10 cellular contexts compared by ENCODE assay signal in genomic region chr17:45425125-45425983, GRCh38. TPM values are rescaled to one million over a fixed set of nuclear protein-coding genes. Genes with fewer than 3 reads are reported as not detected.
A peak's percentile ranks its signal among the peaks of the same experiment; 100 is the strongest.
DNase-seq lines count a peak whose midpoint lies in the region; ATAC-seq and TF ChIP-seq lines count a peak whose summit lies in the region.
"Had no signal": no experiment of that assay in that cellular context is flagged by ENCODE, and none has a peak within 500 bp of the region (broad histone marks: within the 10 kb centered on the region; RNA-seq: fewer than 3 reads in every experiment).

No MANE protein-coding gene starts in this region.

- peaks cover 14% of the 10 kb centered on the region for H3K4me1 Mint-ChIP-seq in activated T-cell treated with anti-CD3 and anti-CD28 coated beads, Interleukin-2, amount 50 U/mL, for 72 hours (ENCODE audit: low read depth)

- H3K9ac ChIP-seq in endocrine pancreas (ENCODE audit: control insufficient read depth, insufficient read depth, low read length) (peak overlapping the region; percentile 30), mucosa of stomach (ENCODE audit: low read length) (peak overlapping the region; percentile 78)

- no peaks in the 10 kb centered on the region for H3K9me3 Mint-ChIP-seq in activated T-cell treated with anti-CD3 and anti-CD28 coated beads, Interleukin-2, amount 50 U/mL, for 72 hours

- no peak overlapping the region for H3K27ac Mint-ChIP-seq in activated T-cell treated with anti-CD3 and anti-CD28 coated beads, Interleukin-2, amount 50 U/mL, for 72 hours
- H3K27ac Mint-ChIP-seq: activated naive CD8-positive, alpha-beta T cell had no signal

- H3K4me3 ChIP-seq in endocrine pancreas (ENCODE audit: control insufficient read depth, insufficient read depth, low read length) (no peak overlapping the region), mucosa of stomach (ENCODE audit: low read length) (peak overlapping the region; percentile 36)
- H3K4me3 ChIP-seq: thoracic aorta had no signal

- DNase-seq in A172 (ENCODE audit: low spot score) (peak; percentile 98), HEK293T (ENCODE audit: extremely low spot score) (peak; percentile 70), NCI-H82 (lab: John Stamatoyannopoulos, UW) (peak; percentile 85)
- DNase-seq in activated T-cell treated with anti-CD3 and anti-CD28 coated beads, Interleukin-2, amount 50 U/mL, for 72 hours: no peak

- H3K4me1 ChIP-seq in endocrine pancreas (ENCODE audit: control insufficient read depth, insufficient read depth, low read length): no peaks in the 10 kb centered on the region
- peaks cover 36% of the 10 kb centered on the region for H3K4me1 ChIP-seq in mucosa of stomach (ENCODE audit: control insufficient read depth, insufficient read depth, low read length)

- POLR2A ChIA-PET in HEK293T (lab: Yijun Ruan, JAX): interaction anchor here (1.1 to 1.6 kb wide), 6 partner anchors 13 to 278 kb away, joined by 3 to 4 read pairs (median 4); partner anchors contain the start of gene HEXIM1

- no peaks in the 10 kb centered on the region for H3K9me3 ChIP-seq in endocrine pancreas (ENCODE audit: control insufficient read depth, low read length)
- no peaks in the 10 kb centered on the region for H3K9me3 ChIP-seq in mucosa of stomach (ENCODE audit: control insufficient read depth, low read length)
- H3K9me3 ChIP-seq: thoracic aorta had no signal

- CTCF ChIA-PET in HEK293T (lab: Yijun Ruan, JAX): interaction anchor here (0.6 to 1.6 kb wide), 13 partner anchors 13 to 297 kb away, joined by 3 to 7 read pairs (median 4); no protein-coding TSS in a partner anchor

- no peaks in the 10 kb centered on the region for H3K27me3 Mint-ChIP-seq in activated T-cell treated with anti-CD3 and anti-CD28 coated beads, Interleukin-2, amount 50 U/mL, for 72 hours (ENCODE audit: low read depth)
- H3K27me3 Mint-ChIP-seq: activated naive CD8-positive, alpha-beta T cell had no signal

- H3K36me3 Mint-ChIP-seq in activated T-cell treated with anti-CD3 and anti-CD28 coated beads, Interleukin-2, amount 50 U/mL, for 72 hours (ENCODE audit: insufficient read depth in 2 of 2): no peaks in the 10 kb centered on the region

- no peaks in the 10 kb centered on the region for H3K36me3 ChIP-seq in endocrine pancreas (ENCODE audit: control insufficient read depth, insufficient read depth, low read length)
- H3K36me3 ChIP-seq in mucosa of stomach (ENCODE audit: control insufficient read depth, insufficient read depth, low read length): no peaks in the 10 kb centered on the region
- H3K36me3 ChIP-seq: thoracic aorta had no signal

- ATAC-seq in GM18519 (IDR thresholded peaks at IDR 0.05; ENCODE audit: low FRiP score, unreplicated experiment) (no peak), HG03565 (IDR thresholded peaks at IDR 0.05; ENCODE audit: unreplicated experiment) (no peak)
- no peak for ATAC-seq in activated T-cell treated with anti-CD3 and anti-CD28 coated beads, Interleukin-2, amount 50 U/mL, for 72 hours (replicated peaks in 1 of 2)

- H3K27me3 ChIP-seq in endocrine pancreas (ENCODE audit: control insufficient read depth, insufficient read depth, low read length): peaks cover 2% of the 10 kb centered on the region
- H3K27me3 ChIP-seq in mucosa of stomach (ENCODE audit: control insufficient read depth, insufficient read depth, low read length): peaks cover 16% of the 10 kb centered on the region

- H3K4me3 Mint-ChIP-seq in activated T-cell treated with anti-CD3 and anti-CD28 coated beads, Interleukin-2, amount 50 U/mL, for 72 hours: no peak overlapping the region
- H3K4me3 Mint-ChIP-seq: activated naive CD8-positive, alpha-beta T cell had no signal

TF ChIP-seq in HEK293T, 16 proteins besides CTCF, POLR2A, EP300 and RAD21:
- TF ChIP-seq FOXM1 (IDR thresholded peaks at IDR 0.05; ENCODE audit: borderline replicate concordance) (no peak), FOXA1 (IDR thresholded peaks at IDR 0.05) (no peak), ELF4 (IDR thresholded peaks at IDR 0.05) (no peak), CTBP1 (IDR thresholded peaks at IDR 0.05; ENCODE audit: borderline replicate concordance) (no peak), L3MBTL2 (conservative IDR thresholded peaks at IDR 0.05) (no peak), LEF1 (IDR thresholded peaks at IDR 0.05; ENCODE audit: borderline replicate concordance) (no peak), BHLHE40 (IDR thresholded peaks at IDR 0.05; ENCODE audit: borderline replicate concordance) (no peak), TARDBP (IDR thresholded peaks at IDR 0.05) (no peak)
- TF ChIP-seq, protein P1, sequence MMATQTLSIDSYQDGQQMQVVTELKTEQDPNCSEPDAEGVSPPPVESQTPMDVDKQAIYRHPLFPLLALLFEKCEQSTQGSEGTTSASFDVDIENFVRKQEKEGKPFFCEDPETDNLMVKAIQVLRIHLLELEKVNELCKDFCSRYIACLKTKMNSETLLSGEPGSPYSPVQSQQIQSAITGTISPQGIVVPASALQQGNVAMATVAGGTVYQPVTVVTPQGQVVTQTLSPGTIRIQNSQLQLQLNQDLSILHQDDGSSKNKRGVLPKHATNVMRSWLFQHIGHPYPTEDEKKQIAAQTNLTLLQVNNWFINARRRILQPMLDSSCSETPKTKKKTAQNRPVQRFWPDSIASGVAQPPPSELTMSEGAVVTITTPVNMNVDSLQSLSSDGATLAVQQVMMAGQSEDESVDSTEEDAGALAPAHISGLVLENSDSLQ (IDR thresholded peaks at IDR 0.05): no peak

RNA-seq across cellular contexts. Expression of gene ARHGAP27, which starts 7.3 kb away (rescaled TPM):
- total RNA-seq in A172 (2014; rRNA removed; shearing (Covaris generic)): 9.5 and 17.8 TPM in 2 replicates
- total RNA-seq in activated T-cell treated with anti-CD3 and anti-CD28 coated beads, Interleukin-2, amount 50 U/mL, for 72 hours: 10 to 100 TPM; 41.4 to 42.6 TPM

Comparison
In these comparisons a context has a peak if more than half of its experiments do, and no peak if none do; other contexts are left out.
1. DNase-seq: peak in A172 (single experiment), HEK293T (single experiment) and NCI-H82 (single experiment); none in activated T-cell treated with anti-CD3 and anti-CD28 coated beads, Interleukin-2, amount 50 U/mL, for 72 hours (0 of 2).